ENCODE assay signal across 8 cellular contexts in genomic region chr16:28925386-28926228, GRCh38. TPM values are rescaled to one million over a fixed set of nuclear protein-coding genes. Genes with fewer than 3 reads are reported as not detected.
DNase-seq lines count a peak whose midpoint lies in the region; ATAC-seq and TF ChIP-seq lines count a peak whose summit lies in the region.

No MANE protein-coding gene starts in this region.

- peak overlapping the region; percentile 97 for H3K9ac ChIP-seq in OCI-LY3 (ENCODE audit: low read length)

- H4K20me1 ChIP-seq in OCI-LY3 (ENCODE audit: insufficient read depth, low read length) = no peaks in the 10 kb centered on the region

- H3K27ac Mint-ChIP-seq in nephron progenitor cell = peak overlapping the region; percentile 97
- peak overlapping the region; percentile 99 for H3K27ac Mint-ChIP-seq in stimulated activated naive CD8-positive, alpha-beta T cell treated with anti-CD3 and anti-CD28 coated beads, Interleukin-15, Interleukin-2, amounts not matched to agents 100 ng/mL and 50 ng/mL, for 24 hours

- H3K27ac ChIP-seq in OCI-LY3 (ENCODE audit: low read length) = peak overlapping the region; percentile 92

- DNase-seq in BE2C = peak; percentile 71
- peak; percentile 89 for DNase-seq in activated T-cell treated with anti-CD3 and anti-CD28 coated beads, Interleukin-2, amount 50 U/mL, for 48 hours
- DNase-seq in fibroblast of gingiva (ENCODE audit: low read depth) = peak; percentile 84
- DNase-seq in nephron progenitor cell = peak; percentile 80

- peak overlapping the region; percentile 55; the same call in 1 of the 2 replicates for H2AFZ ChIP-seq in OCI-LY3 (ENCODE audit: low read depth, low read length)

- no peaks in the 10 kb centered on the region for H3K9me3 ChIP-seq in BE2C
- H3K9me3 ChIP-seq in OCI-LY3 (ENCODE audit: insufficient read depth, low read length) = no peaks in the 10 kb centered on the region

- TF ChIP-seq CTCF in BE2C (IDR thresholded peaks at IDR 0.05; ENCODE audit: low read depth, low read length) (no peak), OCI-LY3 (IDR thresholded peaks at IDR 0.05; ENCODE audit: low read depth, low read length) (no peak), nephron progenitor cell (IDR thresholded peaks at IDR 0.05) (no peak)

- no peaks in the 10 kb centered on the region for H3K4me1 ChIP-seq in BE2C
- H3K4me1 ChIP-seq in OCI-LY3 (ENCODE audit: low read length) = peaks cover 19% of the 10 kb centered on the region

- peak overlapping the region; percentile 91 for H3K4me3 Mint-ChIP-seq in nephron progenitor cell
- peak overlapping the region; percentile 98 for H3K4me3 Mint-ChIP-seq in stimulated activated naive CD8-positive, alpha-beta T cell treated with anti-CD3 and anti-CD28 coated beads, Interleukin-15, Interleukin-2, amounts not matched to agents 100 ng/mL and 50 ng/mL, for 24 hours

- H3K4me2 ChIP-seq in OCI-LY3 (ENCODE audit: low read length) = peak overlapping the region; percentile 100

- peaks cover 31% of the 10 kb centered on the region for H3K4me1 Mint-ChIP-seq in nephron progenitor cell
- H3K4me1 Mint-ChIP-seq in stimulated activated naive CD8-positive, alpha-beta T cell treated with anti-CD3 and anti-CD28 coated beads, Interleukin-15, Interleukin-2, amounts not matched to agents 100 ng/mL and 50 ng/mL, for 24 hours (ENCODE audit: low read depth) = peaks cover 21% of the 10 kb centered on the region

- peaks cover 7% of the 10 kb centered on the region for H3K36me3 Mint-ChIP-seq in nephron progenitor cell (ENCODE audit: low read depth)
- H3K36me3 Mint-ChIP-seq in stimulated activated naive CD8-positive, alpha-beta T cell treated with anti-CD3 and anti-CD28 coated beads, Interleukin-15, Interleukin-2, amounts not matched to agents 100 ng/mL and 50 ng/mL, for 24 hours (ENCODE audit: low read depth) = peaks cover 10% of the 10 kb centered on the region

- no peaks in the 10 kb centered on the region for H3K79me2 ChIP-seq in OCI-LY3 (ENCODE audit: low read length)

- H3K9me3 Mint-ChIP-seq in nephron progenitor cell = no peaks in the 10 kb centered on the region
- no peaks in the 10 kb centered on the region for H3K9me3 Mint-ChIP-seq in stimulated activated naive CD8-positive, alpha-beta T cell treated with anti-CD3 and anti-CD28 coated beads, Interleukin-15, Interleukin-2, amounts not matched to agents 100 ng/mL and 50 ng/mL, for 24 hours

- no peaks in the 10 kb centered on the region for H3K36me3 ChIP-seq in BE2C
- H3K36me3 ChIP-seq in OCI-LY3 (replicated peaks; ENCODE audit: low read depth, low read length) = peaks cover 4% of the 10 kb centered on the region

- no peaks in the 10 kb centered on the region for H3K27me3 Mint-ChIP-seq in nephron progenitor cell (ENCODE audit: low read depth, poor library complexity)
- no peaks in the 10 kb centered on the region for H3K27me3 Mint-ChIP-seq in stimulated activated naive CD8-positive, alpha-beta T cell treated with anti-CD3 and anti-CD28 coated beads, Interleukin-15, Interleukin-2, amounts not matched to agents 100 ng/mL and 50 ng/mL, for 24 hours

- H3K4me3 ChIP-seq in BE2C (ENCODE audit: low read depth, low read length) (peak overlapping the region; percentile 72), OCI-LY3 (ENCODE audit: low read length) (peak overlapping the region; percentile 98)

- peak; percentile 31 for ATAC-seq in GM19035 (IDR thresholded peaks at IDR 0.05; ENCODE audit: unreplicated experiment)
- ATAC-seq in HG03432 (IDR thresholded peaks at IDR 0.05; ENCODE audit: unreplicated experiment) = peak; percentile 39

- H3K27me3 ChIP-seq in BE2C = no peaks in the 10 kb centered on the region
- H3K27me3 ChIP-seq in OCI-LY3 (ENCODE audit: low read depth, low read length) = no peaks in the 10 kb centered on the region

RNA-seq across cellular contexts. Expression of gene RABEP2, which starts 0.6 kb away (rescaled TPM):
- polyA plus RNA-seq in BE2C (2012; ENCODE audit: insufficient read depth, insufficient read length, low read depth) = 47.7 TPM

RNA-seq across cellular contexts. Expression of gene CD19, which starts 6.2 kb away (rescaled TPM):
- polyA plus RNA-seq in BE2C (2012; ENCODE audit: insufficient read depth, insufficient read length, low read depth) = not detected

RNA-seq across cellular contexts. Expression of gene NFATC2IP, which starts 25.1 kb away (rescaled TPM):
- polyA plus RNA-seq in BE2C (2012; ENCODE audit: insufficient read depth, insufficient read length, low read depth) = 20.0 TPM

RNA-seq across cellular contexts. Expression of gene ATP2A1, which starts 47.3 kb away (rescaled TPM):
- 2.7 TPM for polyA plus RNA-seq in BE2C (2012; ENCODE audit: insufficient read depth, insufficient read length, low read depth)

RNA-seq across cellular contexts. Expression of gene SPNS1, which starts 49.0 kb away (rescaled TPM):
- 56.8 TPM for polyA plus RNA-seq in BE2C (2012; ENCODE audit: insufficient read depth, insufficient read length, low read depth)

Comparison
In these comparisons a context has a peak if more than half of its experiments do, and no peak if none do; other contexts are left out.
1. Peak in every context shown above with its lines: DNase-seq, ATAC-seq, H3K4me3 ChIP-seq and H3K27ac ChIP-seq.